Comparison of ENCODE assay signal across 21 cellular contexts in genomic region chr20:58416057-58416456, GRCh38. TPM values are rescaled to one million over a fixed set of nuclear protein-coding genes. Genes with fewer than 3 reads are reported as not detected.
DNase-seq lines count a peak whose midpoint lies in the region; ATAC-seq and TF ChIP-seq lines count a peak whose summit lies in the region.
"Had no signal": no experiment of that assay in that cellular context is flagged by ENCODE, and none has a peak within 500 bp of the region (broad histone marks: within the 10 kb centered on the region; RNA-seq: fewer than 3 reads in every experiment).

No MANE protein-coding gene starts in this region.

- H3K9me3 ChIP-seq in neutrophil (no peaks in the 10 kb centered on the region), vagina (no peaks in the 10 kb centered on the region)
- H3K9me3 ChIP-seq: ascending aorta had no signal

- TF ChIP-seq POLR2A in vagina (IDR thresholded peaks at IDR 0.05) = no peak

- H3K9me3 Mint-ChIP-seq in activated naive CD4-positive, alpha-beta T cell treated with anti-CD3 and anti-CD28 coated beads, Interleukin-2, amount 10 ng/mL, durations not matched to agents 7 days and 5 days = no peaks in the 10 kb centered on the region
- H3K9me3 Mint-ChIP-seq in HFFc6 = no peaks in the 10 kb centered on the region
- no peaks in the 10 kb centered on the region for H3K9me3 Mint-ChIP-seq in activated naive CD8-positive, alpha-beta T cell treated with anti-CD3 and anti-CD28 coated beads for 36 hours

- H3K27ac ChIP-seq in neutrophil = peak overlapping the region; percentile 89
- H3K27ac ChIP-seq in vagina = no peak overlapping the region
- H3K27ac ChIP-seq: ascending aorta, BLaER1, foreskin keratinocyte, neural progenitor cell had no signal

- intact Hi-C loops in vagina (cut with DNase I) = no loop called here

- H3K4me1 ChIP-seq in neutrophil (ENCODE audit: control insufficient read depth in 1 of 2, insufficient read depth in 1 of 2, low read depth in 1 of 2, low read length in 1 of 2) (peaks cover 23 to 28% of the 10 kb centered on the region in 2 experiments), vagina (no peaks in the 10 kb centered on the region)
- H3K4me1 ChIP-seq: ascending aorta, neural progenitor cell had no signal

- H3K27ac Mint-ChIP-seq in activated naive CD4-positive, alpha-beta T cell treated with anti-CD3 and anti-CD28 coated beads, Interleukin-2, amount 10 ng/mL, durations not matched to agents 7 days and 5 days = peak overlapping the region; percentile 39
- H3K27ac Mint-ChIP-seq in HFFc6 = peak overlapping the region; percentile 26; the same call in 1 of the 2 replicates
- peak overlapping the region; percentile 14 for H3K27ac Mint-ChIP-seq in activated naive CD8-positive, alpha-beta T cell treated with anti-CD3 and anti-CD28 coated beads for 36 hours
- H3K27ac Mint-ChIP-seq: neural progenitor cell had no signal

- CTCF ChIA-PET in activated naive CD4-positive, alpha-beta T cell treated with anti-CD3 and anti-CD28 coated beads, Interleukin-2, amount 10 ng/mL, durations not matched to agents 7 days and 5 days (lab: Charles Lee) = interaction anchor here (0.7 kb wide), 1 partner anchor 112 kb away, joined by 3 read pairs; no protein-coding TSS in a partner anchor

- H3K27me3 ChIP-seq in neutrophil (no peaks in the 10 kb centered on the region), vagina (no peaks in the 10 kb centered on the region)
- H3K27me3 ChIP-seq: ascending aorta, BLaER1, foreskin keratinocyte, neural progenitor cell had no signal

- no peak overlapping the region for H3K4me3 Mint-ChIP-seq in activated naive CD4-positive, alpha-beta T cell treated with anti-CD3 and anti-CD28 coated beads, Interleukin-2, amount 10 ng/mL, durations not matched to agents 7 days and 5 days
- no peak overlapping the region for H3K4me3 Mint-ChIP-seq in HFFc6
- H3K4me3 Mint-ChIP-seq in activated naive CD8-positive, alpha-beta T cell treated with anti-CD3 and anti-CD28 coated beads for 36 hours = no peak overlapping the region
- H3K4me3 Mint-ChIP-seq: neural progenitor cell had no signal

- ATAC-seq in GM18861 (IDR thresholded peaks at IDR 0.05; ENCODE audit: unreplicated experiment) = no peak
- ATAC-seq: foreskin keratinocyte, left lobe of liver had no signal

- peaks cover 33% of the 10 kb centered on the region for H3K4me1 Mint-ChIP-seq in activated naive CD4-positive, alpha-beta T cell treated with anti-CD3 and anti-CD28 coated beads, Interleukin-2, amount 10 ng/mL, durations not matched to agents 7 days and 5 days
- H3K4me1 Mint-ChIP-seq in HFFc6 (ENCODE audit: low read depth) = peaks cover 46% of the 10 kb centered on the region
- peaks cover 27% of the 10 kb centered on the region for H3K4me1 Mint-ChIP-seq in activated naive CD8-positive, alpha-beta T cell treated with anti-CD3 and anti-CD28 coated beads for 36 hours
- H3K4me1 Mint-ChIP-seq: neural progenitor cell had no signal

- H3K4me3 ChIP-seq in neutrophil (ENCODE audit: low read depth in 1 of 2, low read length in 1 of 2) = no peak overlapping the region
- no peak overlapping the region for H3K4me3 ChIP-seq in vagina
- H3K4me3 ChIP-seq: ascending aorta, BLaER1, neural progenitor cell had no signal

- no peak for TF ChIP-seq CTCF in HFFc6 (IDR thresholded peaks at IDR 0.05)
- no peak for TF ChIP-seq CTCF in neutrophil (IDR thresholded peaks at IDR 0.05)
- no peak for TF ChIP-seq CTCF in vagina (IDR thresholded peaks at IDR 0.05)

- H3K36me3 ChIP-seq in neutrophil = peaks cover 15% of the 10 kb centered on the region
- H3K36me3 ChIP-seq in vagina = no peaks in the 10 kb centered on the region

- H3K27me3 Mint-ChIP-seq in activated naive CD4-positive, alpha-beta T cell treated with anti-CD3 and anti-CD28 coated beads, Interleukin-2, amount 10 ng/mL, durations not matched to agents 7 days and 5 days = no peaks in the 10 kb centered on the region
- no peaks in the 10 kb centered on the region for H3K27me3 Mint-ChIP-seq in HFFc6 (ENCODE audit: insufficient read depth)
- H3K27me3 Mint-ChIP-seq in activated naive CD8-positive, alpha-beta T cell treated with anti-CD3 and anti-CD28 coated beads for 36 hours = no peaks in the 10 kb centered on the region

- peaks cover 48% of the 10 kb centered on the region for H3K36me3 Mint-ChIP-seq in activated naive CD4-positive, alpha-beta T cell treated with anti-CD3 and anti-CD28 coated beads, Interleukin-2, amount 10 ng/mL, durations not matched to agents 7 days and 5 days
- peaks cover 30% of the 10 kb centered on the region for H3K36me3 Mint-ChIP-seq in HFFc6 (ENCODE audit: low read depth)
- H3K36me3 Mint-ChIP-seq in activated naive CD8-positive, alpha-beta T cell treated with anti-CD3 and anti-CD28 coated beads for 36 hours = peaks cover 38% of the 10 kb centered on the region

- DNase-seq in activated naive CD4-positive, alpha-beta T cell treated with anti-CD3 and anti-CD28 coated beads, Interleukin-2, amount 10 ng/mL, durations not matched to agents 7 days and 5 days = no peak
- no peak for DNase-seq in activated naive CD4-positive, alpha-beta T cell (lab: John Stamatoyannopoulos, UW)
- DNase-seq in HFFc6 = no peak
- no peak for DNase-seq in activated naive CD8-positive, alpha-beta T cell treated with anti-CD3 and anti-CD28 coated beads for 36 hours
- no peak for DNase-seq in vagina (ENCODE audit: extremely low spot score in 2 of 2)
- no peak for DNase-seq in central memory CD4-positive, alpha-beta T cell
- DNase-seq: ACHN; activated CD4-positive, alpha-beta T cell treated with anti-CD3 and anti-CD28 coated beads for 4 hours; activated gamma-delta T cell treated with Interleukin-2 at 50 U/mL for 16 hours; foreskin keratinocyte; midbrain; NCI-H1092; NCI-H1930; NCI-H2227 treated with DMSO at 0.1 percent for 48 hours; NCI-H748 treated with DMSO at 0.1 percent for 48 hours had no signal

RNA-seq across cellular contexts. Expression of gene VAPB, which starts 27.0 kb away (rescaled TPM):
- total RNA-seq in HFFc6 (2021; fragmentation: NEBNext Ultra II Directional; extraction: Animal tissue kit (Norgen Biotek cat#: 25700)) = 10 to 100 TPM; 48.9 to 57.4 (median 54.5) TPM
- 10 to 100 TPM; 38.4 to 40.6 TPM for total RNA-seq in activated naive CD8-positive, alpha-beta T cell treated with anti-CD3 and anti-CD28 coated beads for 36 hours
- total RNA-seq in vagina = 21.6 TPM
